18 cellular contexts compared by ENCODE assay signal in the genomic region with DNA sequence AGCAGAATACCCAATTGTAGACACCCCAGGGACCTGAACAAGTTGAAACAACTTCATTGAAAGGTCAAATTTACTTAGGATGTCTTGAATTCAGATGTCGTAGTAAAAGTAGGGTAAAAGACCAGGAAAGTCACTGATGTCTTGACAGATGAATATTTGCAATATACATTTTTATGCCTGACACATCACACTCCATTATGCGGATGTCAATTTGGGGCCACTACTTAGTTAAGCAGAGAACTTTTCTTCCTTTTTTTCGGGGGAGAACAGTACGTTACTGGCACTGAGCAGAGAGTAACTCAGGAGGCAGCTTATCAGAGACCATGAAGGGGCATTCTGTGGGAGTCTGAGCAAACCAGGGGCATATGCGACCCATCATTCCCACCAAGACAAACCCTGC. TPM values are rescaled to one million over a fixed set of nuclear protein-coding genes. Genes with fewer than 3 reads are reported as not detected.
A peak's percentile ranks its signal among the peaks of the same experiment; 100 is the strongest.
DNase-seq lines count a peak whose midpoint lies in the region; ATAC-seq, FAIRE-seq and TF ChIP-seq lines count a peak whose summit lies in the region.
"Had no signal": no experiment of that assay in that cellular context is flagged by ENCODE, and none has a peak within 500 bp of the region (broad histone marks: within the 10 kb centered on the region; RNA-seq: fewer than 3 reads in every experiment).

No MANE protein-coding gene starts in this region.

- H3K4me1 ChIP-seq in BLaER1 treated with 17β-estradiol and CSF1 and Interleukin-3, amounts not matched to agents 10 nM and 100 nM, result peaks cover 20 to 63% (median 46%) of the 10 kb centered on the region in 10 experiments
- no peaks in the 10 kb centered on the region for H3K4me1 ChIP-seq in K562 (replicated peaks in 1 of 2; ENCODE audit: control insufficient read depth in 2 of 2, insufficient read depth in 2 of 2, low read length in 2 of 2)
- H3K4me1 ChIP-seq in urinary bladder (ENCODE audit: insufficient read depth), result no peaks in the 10 kb centered on the region
- H3K4me1 ChIP-seq: HAP-1 had no signal

- no peak for TF ChIP-seq RAD21 in K562 (CRISPR knock-in tag; conservative IDR thresholded peaks at IDR 0.05 in 1 of 2, IDR thresholded peaks at IDR 0.05 in 1 of 2)

- peak overlapping the region in 8 of 11 experiments; percentile 15 to 95 (median 72); a peak in 14 of 22 replicates for H3K4me2 ChIP-seq in BLaER1 treated with 17β-estradiol and CSF1 and Interleukin-3, amounts not matched to agents 10 nM and 100 nM
- no peak overlapping the region for H3K4me2 ChIP-seq in K562 (ENCODE audit: insufficient read depth, low read length)

- no peaks in the 10 kb centered on the region for H3K9me1 ChIP-seq in K562 (ENCODE audit: control insufficient read depth, insufficient read depth, low read length)

- no peak for FAIRE-seq in K562 (lab: Jason Lieb, UNC)
- FAIRE-seq: D721Med, GM19239 had no signal

- in situ Hi-C loops in K562 (cut with MboI), result loop anchor here (25.0 kb wide), 1 partner anchor 128 kb away; no protein-coding TSS in a partner anchor

- H3K9ac ChIP-seq in BLaER1 treated with 17β-estradiol and CSF1 and Interleukin-3, amounts not matched to agents 10 nM and 100 nM, result no peak overlapping the region
- no peak overlapping the region for H3K9ac ChIP-seq in K562 (ENCODE audit: insufficient read depth in 1 of 2, low read depth in 2 of 2, low read length in 2 of 2)

- H3K27me3 Mint-ChIP-seq in nephron progenitor cell (ENCODE audit: low read depth, poor library complexity) (peaks cover 13% of the 10 kb centered on the region), mesothelial cell of epicardium (ENCODE audit: low read depth) (peaks cover 51% of the 10 kb centered on the region), glutamatergic neuron (ENCODE audit: unreplicated experiment) (no peaks in the 10 kb centered on the region)

- no peak overlapping the region for H3K27ac ChIP-seq in BLaER1 treated with 17β-estradiol and CSF1 and Interleukin-3, amounts not matched to agents 10 nM and 100 nM
- H3K27ac ChIP-seq in K562 (ENCODE audit: extremely low read depth, low read depth, low read length), result no peak overlapping the region
- no peak overlapping the region for H3K27ac ChIP-seq in urinary bladder (ENCODE audit: low read depth)

- intact Hi-C loops in K562 (cut with micrococcal nuclease), result loop anchor here (1.0 to 5.0 kb wide), 3 partner anchors 107 to 254 kb away; no protein-coding TSS in a partner anchor

- H3K36me3 ChIP-seq in BLaER1 treated with 17β-estradiol and CSF1 and Interleukin-3, amounts not matched to agents 10 nM and 100 nM, result peaks cover 0 to 58% (median 0%) of the 10 kb centered on the region in 11 experiments; a peak in 9 of 22 replicates
- H3K36me3 ChIP-seq in K562 (ENCODE audit: control insufficient read depth, insufficient read depth, low read length) (no peaks in the 10 kb centered on the region), urinary bladder (ENCODE audit: insufficient read depth) (no peaks in the 10 kb centered on the region)
- H3K36me3 ChIP-seq: HAP-1 had no signal

- CTCF ChIA-PET in K562 (lab: Yijun Ruan, JAX; ENCODE audit: low intra/inter-chr PET ratio), result interaction anchor here (3.7 kb wide), 1 partner anchor 281 kb away, joined by 36 read pairs; no protein-coding TSS in a partner anchor

- H3K4me3 ChIP-seq in BLaER1 treated with 17β-estradiol and CSF1 and Interleukin-3, amounts not matched to agents 10 nM and 100 nM, result peak overlapping the region in 2 of 10 experiments; percentile 49 to 89; a peak in 2 of 20 replicates
- H3K4me3 ChIP-seq in K562 (no peak overlapping the region), urinary bladder (ENCODE audit: low read depth, low read length) (peak overlapping the region; percentile 7)
- H3K4me3 ChIP-seq: HAP-1 had no signal

- WGBS in K562 (ENCODE audit: insufficient coverage, low coverage, missing lambda C conversion rate), result 46% methylated on average over 5 of the region's 5 CpGs
- WGBS in urinary bladder, result 86% methylated on average over 5 of the region's 5 CpGs

- no peak overlapping the region for H2AFZ ChIP-seq in K562 (ENCODE audit: low read depth, low read length)

- no TSS peak for BruUV-seq in K562 (replicated peaks; lab: Mats Ljungman, UMichigan)

- TF ChIP-seq EP300 in K562 (IDR thresholded peaks at IDR 0.05; ENCODE audit: low read length), result no peak

- H3K9me3 Mint-ChIP-seq in nephron progenitor cell, result no peaks in the 10 kb centered on the region
- H3K9me3 Mint-ChIP-seq in mesothelial cell of epicardium, result no peaks in the 10 kb centered on the region
- peaks cover 1% of the 10 kb centered on the region for H3K9me3 Mint-ChIP-seq in glutamatergic neuron (ENCODE audit: unreplicated experiment)

- DNase-seq in K562 (ENCODE audit: extremely low read depth in 1 of 4, low spot score in 3 of 4) (no peak), nephron progenitor cell (no peak), mesothelial cell of epicardium (ENCODE audit: low spot score in 2 of 2, unreplicated experiment in 2 of 2) (no peak), NCI-H345 (lab: John Stamatoyannopoulos, UW) (no peak), glutamatergic neuron (no peak)
- DNase-seq: 8988T; AML-193; C1 segment of cervical spinal cord; CD4-positive, alpha-beta memory T cell; DMS153; GF-D8; GOT3 had no signal

- peak overlapping the region; percentile 62 for H3K4me3 Mint-ChIP-seq in nephron progenitor cell
- H3K4me3 Mint-ChIP-seq in mesothelial cell of epicardium, result no peak overlapping the region
- no peak overlapping the region for H3K4me3 Mint-ChIP-seq in glutamatergic neuron (ENCODE audit: unreplicated experiment)
- H3K4me3 Mint-ChIP-seq: CD4-positive, alpha-beta memory T cell had no signal

- no peaks in the 10 kb centered on the region for H4K20me1 ChIP-seq in BLaER1 treated with 17β-estradiol and CSF1 and Interleukin-3, amounts not matched to agents 10 nM and 100 nM
- H4K20me1 ChIP-seq in K562 (replicated peaks; ENCODE audit: control insufficient read depth, insufficient read depth, low read length), result no peaks in the 10 kb centered on the region

- H3K4me1 Mint-ChIP-seq in nephron progenitor cell (peaks cover 61% of the 10 kb centered on the region), mesothelial cell of epicardium (peaks cover 14% of the 10 kb centered on the region), glutamatergic neuron (ENCODE audit: low read depth, unreplicated experiment) (peaks cover 3% of the 10 kb centered on the region)

- no peak for ATAC-seq in K562

- peaks cover 0 to 18% (median 0%) of the 10 kb centered on the region in 11 experiments; a peak in 5 of 22 replicates for H3K27me3 ChIP-seq in BLaER1 treated with 17β-estradiol and CSF1 and Interleukin-3, amounts not matched to agents 10 nM and 100 nM
- H3K27me3 ChIP-seq in K562 (ENCODE audit: control insufficient read depth in 2 of 2, insufficient read depth in 2 of 2, low read length in 2 of 2), result peaks cover 0 to 4% of the 10 kb centered on the region in 2 experiments; a peak in 1 of 5 replicates

- TF ChIP-seq CTCF in K562 (IDR thresholded peaks at IDR 0.05 in 2 of 3, conservative IDR thresholded peaks at IDR 0.05 in 1 of 3; ENCODE audit: insufficient read depth in 2 of 3, low read depth in 1 of 3, low read length in 3 of 3) (no peak), nephron progenitor cell (IDR thresholded peaks at IDR 0.05) (no peak), mesothelial cell of epicardium (IDR thresholded peaks at IDR 0.05; ENCODE audit: unreplicated experiment) (no peak), glutamatergic neuron (IDR thresholded peaks at IDR 0.05; ENCODE audit: partially characterized antibody, unreplicated experiment) (no peak)

- H3K27ac Mint-ChIP-seq in nephron progenitor cell (no peak overlapping the region), mesothelial cell of epicardium (no peak overlapping the region), glutamatergic neuron (ENCODE audit: unreplicated experiment) (no peak overlapping the region)

- H3K9me3 ChIP-seq in BLaER1 treated with 17β-estradiol and CSF1 and Interleukin-3, amounts not matched to agents 10 nM and 100 nM (replicated peaks in 1 of 11), result no peaks in the 10 kb centered on the region; a peak in 1 of 22 replicates
- H3K9me3 ChIP-seq in K562 (replicated peaks; ENCODE audit: control insufficient read depth, insufficient read depth, low read depth, low read length), result no peaks in the 10 kb centered on the region
- H3K9me3 ChIP-seq: HAP-1 had no signal

- H3K36me3 Mint-ChIP-seq in nephron progenitor cell (ENCODE audit: low read depth) (peaks cover 69% of the 10 kb centered on the region), mesothelial cell of epicardium (no peaks in the 10 kb centered on the region), glutamatergic neuron (ENCODE audit: unreplicated experiment) (no peaks in the 10 kb centered on the region)
- H3K36me3 Mint-ChIP-seq: CD4-positive, alpha-beta memory T cell had no signal

- POLR2A ChIA-PET in K562 (lab: Yijun Ruan, JAX), result no interaction called here

- no peak for TF ChIP-seq POLR2A in K562 (conservative IDR thresholded peaks at IDR 0.05)

- H3K79me2 ChIP-seq in K562 (ENCODE audit: control insufficient read depth, insufficient read depth, low read length), result no peaks in the 10 kb centered on the region

TF ChIP-seq in K562, 482 proteins besides CTCF, POLR2A, EP300 and RAD21 (continues in another document):
- TF ChIP-seq ZNF311 (CRISPR knock-in tag; IDR thresholded peaks at IDR 0.05) (peak; percentile 96), KAT7 (CRISPR knock-in tag; IDR thresholded peaks at IDR 0.05; ENCODE audit: borderline replicate concordance) (no peak), MEIS2 (IDR thresholded peaks at IDR 0.05; ENCODE audit: partially characterized antibody) (no peak)

RNA-seq across cellular contexts. Expression of gene ITGA8, which starts 4.9 kb away (rescaled TPM):
- total RNA-seq in K562 (2011; cell fraction: chromatin; rRNA removed; ENCODE audit: low replicate concordance), result not detected in 2 replicates
- not detected in 2 replicates for total RNA-seq in K562 (2011; cell fraction: nucleolus; rRNA removed)
- not detected in 2 replicates for total RNA-seq in K562 (2011; cell fraction: nucleoplasm; rRNA removed)
- total RNA-seq in K562 (2014; rRNA removed) (0.05 TPM in 1 of 2 replicates, not detected in the other), K562 (2014; rRNA removed; fragmentation: Illumina TruSeq; extraction: Trizol) (not detected in 2 replicates), K562 (2015; rRNA removed; fragmentation: Illumina TruSeq; extraction: Trizol) (not detected in 2 replicates), K562 (2021) (0.20 TPM in 1 of 2 replicates, not detected in the other), urinary bladder (62.2 TPM), mesothelial cell of epicardium (19.2 to 21.8 TPM (median 21.7 TPM) in 3 replicates), glutamatergic neuron (ENCODE audit: unreplicated experiment) (0.93 TPM)
- polyA plus RNA-seq in K562 (2011; rRNA removed) (0.01 TPM in 1 of 2 replicates, not detected in the other), K562 (2014; fragmentation: Illumina TruSeq; extraction: Trizol) (not detected in 2 replicates), K562 (2014; fragmentation: Nextera tagmentation; extraction: Ambion mirVana) (under 1 TPM in 1 of 2 experiments, not detected in 1; 0.07 TPM), K562 (2014; rRNA removed) (0.04 TPM in 1 of 2 replicates, not detected in the other), urinary bladder (34.0 TPM)
- not detected in 2 replicates for polyA plus RNA-seq in K562 (2011; cell fraction: cytosol; rRNA removed)
- not detected in 2 replicates for polyA plus RNA-seq in K562 (2011; cell fraction: nucleus; rRNA removed)
- 0.01 and 0.03 TPM in 2 replicates for polyA plus RNA-seq in K562 (2012)
- not detected in 2 replicates for polyA minus RNA-seq in K562 (2011; rRNA and poly(A)+ RNA removed)
- polyA minus RNA-seq in K562 (2011; cell fraction: cytosol; rRNA and poly(A)+ RNA removed), result not detected in 2 replicates
- under 0.01 TPM in 1 of 2 replicates, not detected in the other for polyA minus RNA-seq in K562 (2011; cell fraction: nucleus; rRNA and poly(A)+ RNA removed)
- total RNA-seq: CD4-positive, alpha-beta memory T cell; HT1080 had no signal
- polyA plus RNA-seq: CD4-positive, alpha-beta memory T cell had no signal

Comparison
In these comparisons a context has a peak if more than half of its experiments do, and no peak if none do; other contexts are left out.
1. RNA of gene ITGA8, which starts 4.9 kb away (total RNA-seq): 62.2 TPM in urinary bladder (single experiment) and 19.2 to 21.8 TPM in mesothelial cell of epicardium; 0.93 TPM in glutamatergic neuron (single experiment) and 0.05 to 0.20 TPM in K562; every median in the first group is over 10 times any median in the second.